Comparison of ENCODE assay signal across 1 cellular context in the genomic region with DNA sequence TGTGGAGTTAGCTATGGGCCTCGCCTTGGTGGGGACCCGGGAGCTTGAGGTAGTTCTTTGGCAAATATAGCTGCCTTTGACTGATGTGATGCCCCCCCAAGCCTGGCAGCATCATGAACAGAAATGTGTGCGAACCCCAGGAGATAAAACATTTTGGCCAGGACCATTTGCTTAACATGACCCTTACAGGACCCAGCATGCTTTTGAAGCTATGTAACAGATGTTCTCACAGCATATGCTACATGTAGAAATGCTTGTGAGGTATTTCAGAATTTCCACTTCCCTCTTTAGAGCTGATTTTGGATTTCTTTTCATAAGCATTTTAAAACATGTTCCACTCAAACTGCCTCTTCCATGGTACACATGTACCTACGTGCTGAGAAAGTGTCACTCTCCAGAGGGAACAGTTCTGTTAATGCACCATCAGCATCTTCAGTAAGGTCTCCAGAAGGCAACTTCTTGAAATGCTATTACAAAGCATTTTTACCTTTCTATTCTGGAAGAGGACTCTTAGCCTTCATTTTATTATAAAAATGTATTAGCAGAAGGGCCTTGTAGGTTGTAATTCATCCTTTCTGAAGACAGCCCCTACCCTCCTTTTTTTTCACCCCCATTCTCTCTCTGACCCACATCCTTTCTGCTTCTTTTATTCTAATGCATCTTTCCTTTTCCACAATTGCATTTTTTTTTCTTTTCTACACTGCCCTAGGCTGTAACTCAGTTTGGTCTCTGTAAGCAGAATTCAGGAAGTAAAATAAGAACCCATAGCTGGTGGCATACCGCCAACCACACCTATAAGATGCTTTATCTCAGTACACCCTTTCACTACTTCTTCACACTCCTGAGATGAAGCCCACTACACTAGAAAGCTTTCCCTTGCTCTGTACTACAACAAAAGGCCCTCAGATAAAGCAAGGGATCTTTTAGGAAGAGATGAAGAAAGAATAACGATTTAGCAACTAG.
TF ChIP-seq lines count a peak whose summit lies in the region.

No MANE protein-coding gene starts in this region.

TF ChIP-seq in GM12891, 5 proteins besides CTCF, POLR2A, EP300 and RAD21:
- no peak for TF ChIP-seq PAX5 (IDR thresholded peaks at IDR 0.05; ENCODE audit: insufficient read depth, low read length, severe bottlenecking)
